ENCODE assay signal across 26 cellular contexts in the genomic region with DNA sequence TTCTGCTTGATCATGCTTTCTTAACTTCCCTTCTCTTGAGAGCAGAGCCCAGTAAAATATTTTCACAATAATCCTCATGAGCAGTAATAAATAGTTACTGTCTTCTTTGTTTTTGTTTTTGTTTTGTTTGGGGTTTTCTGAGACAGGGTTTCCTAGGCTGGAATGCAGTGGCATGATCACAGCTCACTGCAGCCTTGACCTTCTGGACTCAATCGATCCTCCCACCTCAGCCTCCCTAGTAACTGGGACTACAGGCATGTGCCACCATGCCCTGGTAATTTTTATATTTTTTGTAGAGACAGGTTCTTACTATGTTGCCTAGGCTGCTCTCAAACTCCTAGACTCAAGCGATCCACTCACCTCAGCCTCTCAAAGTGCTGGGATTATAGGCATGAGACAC.
"Had no signal": no experiment of that assay in that cellular context is flagged by ENCODE, and none has a peak within 500 bp of the region (broad histone marks: within the 10 kb centered on the region; RNA-seq: fewer than 3 reads in every experiment).

No MANE protein-coding gene starts in this region.

- H3K79me2 ChIP-seq: hepatocyte had no signal

- H3K4me3 Mint-ChIP-seq: immature natural killer cell, mesothelial cell of epicardium had no signal

- H3K27me3 ChIP-seq: esophagus squamous epithelium, hepatocyte, left lung had no signal

- ATAC-seq: esophagus mucosa, foreskin keratinocyte, gastroesophageal sphincter, heart left ventricle, left cardiac atrium, left lung, left ventricle myocardium superior, lower lobe of right lung, mucosa of descending colon had no signal

- DNase-seq: dermis blood vessel endothelial cell; dorsolateral prefrontal cortex; effector CD4-positive, alpha-beta T cell; effector memory CD4-positive, alpha-beta T cell; erythroblast; esophagus squamous epithelium; foreskin keratinocyte; heart left ventricle; hypothalamus; immature natural killer cell; left cardiac atrium; left lung; left ventricle myocardium superior; lower lobe of right lung; mesenchymal stem cell; mucosa of descending colon had no signal

- H3K27ac ChIP-seq: coronary artery, dorsolateral prefrontal cortex, epithelial cell of prostate, esophagus squamous epithelium, foreskin keratinocyte, gastroesophageal sphincter, heart left ventricle, hepatocyte, left lung, lower lobe of right lung had no signal

- FAIRE-seq: colon, endometrium, frontal cortex, keratinocyte had no signal

- H2AFZ ChIP-seq: hepatocyte had no signal

- H3K36me3 Mint-ChIP-seq: mesothelial cell of epicardium had no signal

- H3K4me3 ChIP-seq: coronary artery, dorsolateral prefrontal cortex, esophagus squamous epithelium, gastroesophageal sphincter, heart left ventricle, hepatocyte, left lung, lower lobe of right lung, mucosa of descending colon had no signal

- H3K4me2 ChIP-seq: hepatocyte had no signal

- H3K36me3 ChIP-seq: esophagus squamous epithelium, gastroesophageal sphincter, heart left ventricle, left lung, lower lobe of right lung had no signal

- H3K9me3 Mint-ChIP-seq: immature natural killer cell had no signal

- H3K9me3 ChIP-seq: esophagus squamous epithelium, lower lobe of right lung, mucosa of descending colon had no signal

- H3K4me1 ChIP-seq: foreskin keratinocyte, gastroesophageal sphincter, heart left ventricle, left lung, lower lobe of right lung had no signal

- H3K27ac Mint-ChIP-seq: mesothelial cell of epicardium had no signal
